Comparison of ENCODE assay signal across 3 cellular contexts in the genomic region with DNA sequence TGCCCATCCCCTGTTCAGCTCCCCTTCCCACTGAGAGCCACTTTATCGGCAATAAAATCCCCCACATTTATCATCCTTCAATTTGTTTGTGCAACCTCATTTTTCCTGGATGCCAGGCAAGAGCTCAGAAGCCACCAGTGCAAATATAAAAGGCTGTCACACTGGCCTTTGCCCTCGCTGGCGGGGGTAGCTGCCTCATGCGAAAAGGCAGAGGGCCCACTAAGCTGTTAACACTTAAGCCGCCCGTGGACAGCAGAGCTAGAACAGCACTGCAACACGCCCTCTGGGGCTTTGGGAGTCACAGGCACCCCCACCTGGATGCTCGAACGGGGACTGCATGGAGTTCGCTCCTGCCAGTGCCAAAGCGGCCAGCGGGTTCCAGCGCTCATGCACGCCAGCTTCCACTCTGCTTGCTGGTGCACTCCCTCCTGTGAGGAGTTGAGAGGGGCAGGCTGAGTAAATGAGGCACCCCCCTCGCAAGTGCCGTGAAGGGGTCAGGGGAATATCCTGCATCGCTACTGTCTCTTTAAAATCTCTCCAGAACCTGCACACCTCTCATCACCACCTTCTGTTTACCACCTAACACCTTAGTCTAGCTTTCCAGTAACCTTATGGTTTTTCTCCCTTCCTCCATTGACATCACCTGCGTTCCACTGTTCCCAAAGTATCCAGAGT.
TF ChIP-seq lines count a peak whose summit lies in the region.

No MANE protein-coding gene starts in this region.

TF ChIP-seq in GM23338, 12 proteins besides CTCF, POLR2A, EP300 and RAD21:
- TF ChIP-seq ZNF114 (CRISPR knock-in tag; IDR thresholded peaks at IDR 0.05) (no peak), POLR2AphosphoS5 (IDR thresholded peaks at IDR 0.05; ENCODE audit: low read depth) (no peak), JUNB (IDR thresholded peaks at IDR 0.05; ENCODE audit: unreplicated experiment) (no peak), ZNF331 (CRISPR knock-in tag; IDR thresholded peaks at IDR 0.05; ENCODE audit: low read depth) (no peak), EZH2phosphoT487 (IDR thresholded peaks at IDR 0.05; ENCODE audit: unreplicated experiment) (no peak)
- TF ChIP-seq, protein P1, sequence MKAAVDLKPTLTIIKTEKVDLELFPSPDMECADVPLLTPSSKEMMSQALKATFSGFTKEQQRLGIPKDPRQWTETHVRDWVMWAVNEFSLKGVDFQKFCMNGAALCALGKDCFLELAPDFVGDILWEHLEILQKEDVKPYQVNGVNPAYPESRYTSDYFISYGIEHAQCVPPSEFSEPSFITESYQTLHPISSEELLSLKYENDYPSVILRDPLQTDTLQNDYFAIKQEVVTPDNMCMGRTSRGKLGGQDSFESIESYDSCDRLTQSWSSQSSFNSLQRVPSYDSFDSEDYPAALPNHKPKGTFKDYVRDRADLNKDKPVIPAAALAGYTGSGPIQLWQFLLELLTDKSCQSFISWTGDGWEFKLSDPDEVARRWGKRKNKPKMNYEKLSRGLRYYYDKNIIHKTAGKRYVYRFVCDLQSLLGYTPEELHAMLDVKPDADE (IDR thresholded peaks at IDR 0.05) = no peak

TF ChIP-seq in H1, 55 proteins besides CTCF, POLR2A, EP300 and RAD21:
- TF ChIP-seq CTBP2 (IDR thresholded peaks at IDR 0.05; ENCODE audit: borderline replicate concordance, insufficient read depth, insufficient read length, low read length) = no peak
- TF ChIP-seq, protein P2, sequence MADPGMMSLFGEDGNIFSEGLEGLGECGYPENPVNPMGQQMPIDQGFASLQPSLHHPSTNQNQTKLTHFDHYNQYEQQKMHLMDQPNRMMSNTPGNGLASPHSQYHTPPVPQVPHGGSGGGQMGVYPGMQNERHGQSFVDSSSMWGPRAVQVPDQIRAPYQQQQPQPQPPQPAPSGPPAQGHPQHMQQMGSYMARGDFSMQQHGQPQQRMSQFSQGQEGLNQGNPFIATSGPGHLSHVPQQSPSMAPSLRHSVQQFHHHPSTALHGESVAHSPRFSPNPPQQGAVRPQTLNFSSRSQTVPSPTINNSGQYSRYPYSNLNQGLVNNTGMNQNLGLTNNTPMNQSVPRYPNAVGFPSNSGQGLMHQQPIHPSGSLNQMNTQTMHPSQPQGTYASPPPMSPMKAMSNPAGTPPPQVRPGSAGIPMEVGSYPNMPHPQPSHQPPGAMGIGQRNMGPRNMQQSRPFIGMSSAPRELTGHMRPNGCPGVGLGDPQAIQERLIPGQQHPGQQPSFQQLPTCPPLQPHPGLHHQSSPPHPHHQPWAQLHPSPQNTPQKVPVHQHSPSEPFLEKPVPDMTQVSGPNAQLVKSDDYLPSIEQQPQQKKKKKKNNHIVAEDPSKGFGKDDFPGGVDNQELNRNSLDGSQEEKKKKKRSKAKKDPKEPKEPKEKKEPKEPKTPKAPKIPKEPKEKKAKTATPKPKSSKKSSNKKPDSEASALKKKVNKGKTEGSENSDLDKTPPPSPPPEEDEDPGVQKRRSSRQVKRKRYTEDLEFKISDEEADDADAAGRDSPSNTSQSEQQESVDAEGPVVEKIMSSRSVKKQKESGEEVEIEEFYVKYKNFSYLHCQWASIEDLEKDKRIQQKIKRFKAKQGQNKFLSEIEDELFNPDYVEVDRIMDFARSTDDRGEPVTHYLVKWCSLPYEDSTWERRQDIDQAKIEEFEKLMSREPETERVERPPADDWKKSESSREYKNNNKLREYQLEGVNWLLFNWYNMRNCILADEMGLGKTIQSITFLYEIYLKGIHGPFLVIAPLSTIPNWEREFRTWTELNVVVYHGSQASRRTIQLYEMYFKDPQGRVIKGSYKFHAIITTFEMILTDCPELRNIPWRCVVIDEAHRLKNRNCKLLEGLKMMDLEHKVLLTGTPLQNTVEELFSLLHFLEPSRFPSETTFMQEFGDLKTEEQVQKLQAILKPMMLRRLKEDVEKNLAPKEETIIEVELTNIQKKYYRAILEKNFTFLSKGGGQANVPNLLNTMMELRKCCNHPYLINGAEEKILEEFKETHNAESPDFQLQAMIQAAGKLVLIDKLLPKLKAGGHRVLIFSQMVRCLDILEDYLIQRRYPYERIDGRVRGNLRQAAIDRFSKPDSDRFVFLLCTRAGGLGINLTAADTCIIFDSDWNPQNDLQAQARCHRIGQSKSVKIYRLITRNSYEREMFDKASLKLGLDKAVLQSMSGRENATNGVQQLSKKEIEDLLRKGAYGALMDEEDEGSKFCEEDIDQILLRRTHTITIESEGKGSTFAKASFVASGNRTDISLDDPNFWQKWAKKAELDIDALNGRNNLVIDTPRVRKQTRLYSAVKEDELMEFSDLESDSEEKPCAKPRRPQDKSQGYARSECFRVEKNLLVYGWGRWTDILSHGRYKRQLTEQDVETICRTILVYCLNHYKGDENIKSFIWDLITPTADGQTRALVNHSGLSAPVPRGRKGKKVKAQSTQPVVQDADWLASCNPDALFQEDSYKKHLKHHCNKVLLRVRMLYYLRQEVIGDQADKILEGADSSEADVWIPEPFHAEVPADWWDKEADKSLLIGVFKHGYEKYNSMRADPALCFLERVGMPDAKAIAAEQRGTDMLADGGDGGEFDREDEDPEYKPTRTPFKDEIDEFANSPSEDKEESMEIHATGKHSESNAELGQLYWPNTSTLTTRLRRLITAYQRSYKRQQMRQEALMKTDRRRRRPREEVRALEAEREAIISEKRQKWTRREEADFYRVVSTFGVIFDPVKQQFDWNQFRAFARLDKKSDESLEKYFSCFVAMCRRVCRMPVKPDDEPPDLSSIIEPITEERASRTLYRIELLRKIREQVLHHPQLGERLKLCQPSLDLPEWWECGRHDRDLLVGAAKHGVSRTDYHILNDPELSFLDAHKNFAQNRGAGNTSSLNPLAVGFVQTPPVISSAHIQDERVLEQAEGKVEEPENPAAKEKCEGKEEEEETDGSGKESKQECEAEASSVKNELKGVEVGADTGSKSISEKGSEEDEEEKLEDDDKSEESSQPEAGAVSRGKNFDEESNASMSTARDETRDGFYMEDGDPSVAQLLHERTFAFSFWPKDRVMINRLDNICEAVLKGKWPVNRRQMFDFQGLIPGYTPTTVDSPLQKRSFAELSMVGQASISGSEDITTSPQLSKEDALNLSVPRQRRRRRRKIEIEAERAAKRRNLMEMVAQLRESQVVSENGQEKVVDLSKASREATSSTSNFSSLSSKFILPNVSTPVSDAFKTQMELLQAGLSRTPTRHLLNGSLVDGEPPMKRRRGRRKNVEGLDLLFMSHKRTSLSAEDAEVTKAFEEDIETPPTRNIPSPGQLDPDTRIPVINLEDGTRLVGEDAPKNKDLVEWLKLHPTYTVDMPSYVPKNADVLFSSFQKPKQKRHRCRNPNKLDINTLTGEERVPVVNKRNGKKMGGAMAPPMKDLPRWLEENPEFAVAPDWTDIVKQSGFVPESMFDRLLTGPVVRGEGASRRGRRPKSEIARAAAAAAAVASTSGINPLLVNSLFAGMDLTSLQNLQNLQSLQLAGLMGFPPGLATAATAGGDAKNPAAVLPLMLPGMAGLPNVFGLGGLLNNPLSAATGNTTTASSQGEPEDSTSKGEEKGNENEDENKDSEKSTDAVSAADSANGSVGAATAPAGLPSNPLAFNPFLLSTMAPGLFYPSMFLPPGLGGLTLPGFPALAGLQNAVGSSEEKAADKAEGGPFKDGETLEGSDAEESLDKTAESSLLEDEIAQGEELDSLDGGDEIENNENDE (IDR thresholded peaks at IDR 0.05; ENCODE audit: insufficient replicate concordance, low read length) = no peak
- TF ChIP-seq FOSL1 (IDR thresholded peaks at IDR 0.05; ENCODE audit: insufficient read depth, low read depth, low read length) = no peak
- TF ChIP-seq ZNF274 (IDR thresholded peaks at IDR 0.05; ENCODE audit: borderline replicate concordance, extremely low read depth, low read length) = no peak
- no peak for TF ChIP-seq SRF (IDR thresholded peaks at IDR 0.05; ENCODE audit: low read depth, low read length)
- no peak for TF ChIP-seq HDAC6 (IDR thresholded peaks at IDR 0.05; ENCODE audit: low read depth, low read length)
- TF ChIP-seq SAP30 (IDR thresholded peaks at IDR 0.05; ENCODE audit: insufficient read depth, insufficient replicate concordance, low read length) = no peak
- no peak for TF ChIP-seq CHD2 (IDR thresholded peaks at IDR 0.05; ENCODE audit: low read length)
- no peak for TF ChIP-seq TBP (IDR thresholded peaks at IDR 0.05; ENCODE audit: low read depth, low read length)
- TF ChIP-seq TCF12 (IDR thresholded peaks at IDR 0.05; ENCODE audit: low read depth, low read length) = no peak
- no peak for TF ChIP-seq RXRA (IDR thresholded peaks at IDR 0.05; ENCODE audit: insufficient read depth, low read depth, low read length)

TF ChIP-seq in HepG2, 621 proteins besides CTCF, POLR2A, EP300 and RAD21 (continues in another document):
- peak; percentile 74 for TF ChIP-seq RXRB (CRISPR knock-in tag; IDR thresholded peaks at IDR 0.05; ENCODE audit: borderline replicate concordance)
- TF ChIP-seq ZMYM4 (CRISPR knock-in tag; IDR thresholded peaks at IDR 0.05) = peak; percentile 75; the same call in 1 of the 2 replicates
- TF ChIP-seq, protein P3, sequence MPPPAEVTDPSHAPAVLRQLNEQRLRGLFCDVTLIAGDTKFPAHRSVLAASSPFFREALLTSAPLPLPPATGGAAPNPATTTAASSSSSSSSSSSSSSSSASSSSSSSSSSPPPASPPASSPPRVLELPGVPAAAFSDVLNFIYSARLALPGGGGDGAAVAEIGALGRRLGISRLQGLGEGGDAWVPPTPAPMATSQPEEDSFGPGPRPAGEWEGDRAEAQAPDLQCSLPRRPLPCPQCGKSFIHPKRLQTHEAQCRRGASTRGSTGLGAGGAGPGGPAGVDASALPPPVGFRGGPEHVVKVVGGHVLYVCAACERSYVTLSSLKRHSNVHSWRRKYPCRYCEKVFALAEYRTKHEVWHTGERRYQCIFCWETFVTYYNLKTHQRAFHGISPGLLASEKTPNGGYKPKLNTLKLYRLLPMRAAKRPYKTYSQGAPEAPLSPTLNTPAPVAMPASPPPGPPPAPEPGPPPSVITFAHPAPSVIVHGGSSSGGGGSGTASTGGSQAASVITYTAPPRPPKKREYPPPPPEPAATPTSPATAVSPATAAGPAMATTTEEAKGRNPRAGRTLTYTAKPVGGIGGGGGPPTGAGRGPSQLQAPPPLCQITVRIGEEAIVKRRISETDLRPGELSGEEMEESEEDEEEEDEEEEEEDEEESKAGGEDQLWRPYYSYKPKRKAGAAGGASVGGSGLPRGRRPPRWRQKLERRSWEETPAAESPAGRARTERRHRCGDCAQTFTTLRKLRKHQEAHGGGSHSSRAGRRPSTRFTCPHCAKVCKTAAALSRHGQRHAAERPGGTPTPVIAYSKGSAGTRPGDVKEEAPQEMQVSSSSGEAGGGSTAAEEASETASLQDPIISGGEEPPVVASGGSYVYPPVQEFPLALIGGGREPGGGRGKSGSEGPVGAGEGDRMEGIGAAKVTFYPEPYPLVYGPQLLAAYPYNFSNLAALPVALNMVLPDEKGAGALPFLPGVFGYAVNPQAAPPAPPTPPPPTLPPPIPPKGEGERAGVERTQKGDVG (CRISPR knock-in tag; IDR thresholded peaks at IDR 0.05; ENCODE audit: borderline replicate concordance) = peak; percentile 30; the same call in 1 of the 2 replicates
- peak; percentile 18; the same call in 1 of the 2 replicates for TF ChIP-seq POGZ (CRISPR knock-in tag; IDR thresholded peaks at IDR 0.05)
- TF ChIP-seq, protein P4, sequence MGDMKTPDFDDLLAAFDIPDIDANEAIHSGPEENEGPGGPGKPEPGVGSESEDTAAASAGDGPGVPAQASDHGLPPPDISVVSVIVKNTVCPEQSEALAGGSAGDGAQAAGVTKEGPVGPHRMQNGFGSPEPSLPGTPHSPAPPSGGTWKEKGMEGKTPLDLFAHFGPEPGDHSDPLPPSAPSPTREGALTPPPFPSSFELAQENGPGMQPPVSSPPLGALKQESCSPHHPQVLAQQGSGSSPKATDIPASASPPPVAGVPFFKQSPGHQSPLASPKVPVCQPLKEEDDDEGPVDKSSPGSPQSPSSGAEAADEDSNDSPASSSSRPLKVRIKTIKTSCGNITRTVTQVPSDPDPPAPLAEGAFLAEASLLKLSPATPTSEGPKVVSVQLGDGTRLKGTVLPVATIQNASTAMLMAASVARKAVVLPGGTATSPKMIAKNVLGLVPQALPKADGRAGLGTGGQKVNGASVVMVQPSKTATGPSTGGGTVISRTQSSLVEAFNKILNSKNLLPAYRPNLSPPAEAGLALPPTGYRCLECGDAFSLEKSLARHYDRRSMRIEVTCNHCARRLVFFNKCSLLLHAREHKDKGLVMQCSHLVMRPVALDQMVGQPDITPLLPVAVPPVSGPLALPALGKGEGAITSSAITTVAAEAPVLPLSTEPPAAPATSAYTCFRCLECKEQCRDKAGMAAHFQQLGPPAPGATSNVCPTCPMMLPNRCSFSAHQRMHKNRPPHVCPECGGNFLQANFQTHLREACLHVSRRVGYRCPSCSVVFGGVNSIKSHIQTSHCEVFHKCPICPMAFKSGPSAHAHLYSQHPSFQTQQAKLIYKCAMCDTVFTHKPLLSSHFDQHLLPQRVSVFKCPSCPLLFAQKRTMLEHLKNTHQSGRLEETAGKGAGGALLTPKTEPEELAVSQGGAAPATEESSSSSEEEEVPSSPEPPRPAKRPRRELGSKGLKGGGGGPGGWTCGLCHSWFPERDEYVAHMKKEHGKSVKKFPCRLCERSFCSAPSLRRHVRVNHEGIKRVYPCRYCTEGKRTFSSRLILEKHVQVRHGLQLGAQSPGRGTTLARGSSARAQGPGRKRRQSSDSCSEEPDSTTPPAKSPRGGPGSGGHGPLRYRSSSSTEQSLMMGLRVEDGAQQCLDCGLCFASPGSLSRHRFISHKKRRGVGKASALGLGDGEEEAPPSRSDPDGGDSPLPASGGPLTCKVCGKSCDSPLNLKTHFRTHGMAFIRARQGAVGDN (CRISPR knock-in tag; IDR thresholded peaks at IDR 0.05) = peak; percentile 95
- 0 out of 2 replicates have a peak, but pooled peaks have one; percentile 46 for TF ChIP-seq ZFP36L1 (CRISPR knock-in tag; IDR thresholded peaks at IDR 0.05)
- no peak for TF ChIP-seq ZMYM3 (CRISPR knock-in tag; IDR thresholded peaks at IDR 0.05)
- peak; percentile 36 for TF ChIP-seq TBL1XR1 (IDR thresholded peaks at IDR 0.05; ENCODE audit: borderline replicate concordance, low read length, partially characterized antibody)
- peak; percentile 35; the same call in 1 of the 2 replicates for TF ChIP-seq FOXO1 (CRISPR knock-in tag; IDR thresholded peaks at IDR 0.05)
- TF ChIP-seq KAT8 (CRISPR knock-in tag; IDR thresholded peaks at IDR 0.05) = 0 out of 2 replicates have a peak, but pooled peaks have one; percentile 30
- no peak for TF ChIP-seq MBD4 (IDR thresholded peaks at IDR 0.05; ENCODE audit: borderline replicate concordance, low read length)
- TF ChIP-seq DMAP1 (CRISPR knock-in tag; IDR thresholded peaks at IDR 0.05) = 0 out of 2 replicates have a peak, but pooled peaks have one; percentile 33
- peak; percentile 53; the same call in 1 of the 2 replicates for TF ChIP-seq TCF7 (IDR thresholded peaks at IDR 0.05; ENCODE audit: low read depth)
- peak; percentile 50; the same call in 1 of the 2 replicates for TF ChIP-seq ZNF788 (CRISPR knock-in tag; IDR thresholded peaks at IDR 0.05; ENCODE audit: borderline replicate concordance)
- TF ChIP-seq NONO (IDR thresholded peaks at IDR 0.05) = no peak
- TF ChIP-seq NONO (CRISPR knock-in tag; conservative IDR thresholded peaks at IDR 0.05) = peak; percentile 75; the same call in 1 of the 2 replicates
- peak; percentile 59; the same call in 1 of the 2 replicates for TF ChIP-seq TARDBP (CRISPR knock-in tag; IDR thresholded peaks at IDR 0.05)
- TF ChIP-seq, protein P5, sequence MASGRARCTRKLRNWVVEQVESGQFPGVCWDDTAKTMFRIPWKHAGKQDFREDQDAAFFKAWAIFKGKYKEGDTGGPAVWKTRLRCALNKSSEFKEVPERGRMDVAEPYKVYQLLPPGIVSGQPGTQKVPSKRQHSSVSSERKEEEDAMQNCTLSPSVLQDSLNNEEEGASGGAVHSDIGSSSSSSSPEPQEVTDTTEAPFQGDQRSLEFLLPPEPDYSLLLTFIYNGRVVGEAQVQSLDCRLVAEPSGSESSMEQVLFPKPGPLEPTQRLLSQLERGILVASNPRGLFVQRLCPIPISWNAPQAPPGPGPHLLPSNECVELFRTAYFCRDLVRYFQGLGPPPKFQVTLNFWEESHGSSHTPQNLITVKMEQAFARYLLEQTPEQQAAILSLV (CRISPR knock-in tag; IDR thresholded peaks at IDR 0.05; ENCODE audit: borderline replicate concordance) = 0 out of 2 replicates have a peak, but pooled peaks have one; percentile 38
